In genomic region chr4:28427306-28428085, GRCh38 we compare ENCODE assay signal across 21 cellular contexts.
"Had no signal": no experiment of that assay in that cellular context is flagged by ENCODE, and none has a peak within 500 bp of the region (broad histone marks: within the 10 kb centered on the region; RNA-seq: fewer than 3 reads in every experiment).

No MANE protein-coding gene starts in this region.

- H3K79me2 ChIP-seq: parathyroid adenoma had no signal

- H3K36me3 ChIP-seq: esophagus muscularis mucosa, prostate gland, right lobe of liver, tibial nerve, upper lobe of right lung had no signal

- H3K27me3 ChIP-seq: esophagus muscularis mucosa, foreskin keratinocyte, right lobe of liver, testis, tibial nerve, upper lobe of right lung had no signal

- H3K4me3 ChIP-seq: esophagus muscularis mucosa, lung, prostate gland, right lobe of liver, testis, tibial nerve, upper lobe of right lung had no signal

- H3K27ac ChIP-seq: epithelial cell of prostate, esophagus muscularis mucosa, foreskin keratinocyte, parathyroid adenoma, prostate gland, right lobe of liver, testis, tibial nerve, upper lobe of right lung had no signal

- H3K9me3 ChIP-seq: esophagus muscularis mucosa, prostate gland, right lobe of liver, testis, upper lobe of right lung had no signal

- DNase-seq: effector memory CD4-positive, alpha-beta T cell; foreskin keratinocyte; immature natural killer cell; kidney; left cardiac atrium; left ventricle myocardium superior; mesenchymal stem cell; naive B cell; right lobe of liver; stimulated activated CD4-positive, alpha-beta T cell treated with anti-CD3 and anti-CD28 coated beads, Interleukin-2, amount 100 ng/mL, for 24 hours; stimulated activated CD4-positive, alpha-beta T cell treated with anti-CD3 and anti-CD28 coated beads, Interleukin-4, amount 100 ng/mL, for 4 hours; stimulated activated naive B cell treated with anti-CD40 and anti-IgM and Interleukin-4, amounts not matched to agents 10 μg/mL and 1 μg/mL and 100 μg/mL, for 72 hours; stimulated activated naive CD8-positive, alpha-beta T cell treated with anti-CD3 and anti-CD28 coated beads, Interleukin-15, amount 100 ng/mL, for 72 hours; testis; upper lobe of right lung had no signal

- H2AFZ ChIP-seq: parathyroid adenoma had no signal

- ATAC-seq: foreskin keratinocyte; left cardiac atrium; left ventricle myocardium superior; right lobe of liver; stimulated activated naive B cell treated with anti-CD40 and anti-IgM and Interleukin-4, amounts not matched to agents 10 μg/mL and 1 μg/mL and 100 μg/mL, for 72 hours; stimulated activated naive CD8-positive, alpha-beta T cell treated with anti-CD3 and anti-CD28 coated beads, Interleukin-15, amount 100 ng/mL, for 72 hours; upper lobe of right lung had no signal

- H3K9ac ChIP-seq: parathyroid adenoma had no signal

- H3K4me1 ChIP-seq: esophagus muscularis mucosa, foreskin keratinocyte, parathyroid adenoma, prostate gland, right lobe of liver, testis, tibial nerve, upper lobe of right lung had no signal
